Comparison of ENCODE assay signal across 1 cellular context in the genomic region with DNA sequence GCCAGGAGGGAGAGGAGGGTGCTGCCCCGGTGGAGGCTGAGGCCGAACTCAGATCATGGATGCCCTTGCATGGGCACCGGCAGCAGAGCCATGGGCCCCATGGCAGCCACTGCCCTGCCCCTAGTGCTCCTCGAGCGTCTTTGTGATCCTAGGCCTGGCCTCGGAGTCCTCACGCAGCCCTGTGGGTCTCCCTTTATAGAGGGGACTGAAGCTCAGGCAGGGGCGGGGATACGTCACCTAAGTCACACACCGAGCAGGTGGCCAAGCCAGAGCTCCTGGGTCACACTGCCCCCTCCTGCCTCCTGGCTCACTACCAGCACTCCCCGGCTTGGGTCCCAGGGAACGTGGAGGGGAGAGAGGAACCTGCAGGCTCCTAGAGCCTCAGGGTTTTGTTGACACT.
TF ChIP-seq lines count a peak whose summit lies in the region.

No MANE protein-coding gene starts in this region.

TF ChIP-seq in HepG2, 621 proteins besides CTCF, POLR2A, EP300 and RAD21:
- TF ChIP-seq SRF (IDR thresholded peaks at IDR 0.05; ENCODE audit: low read depth, low read length) = no peak
- TF ChIP-seq, protein P1, sequence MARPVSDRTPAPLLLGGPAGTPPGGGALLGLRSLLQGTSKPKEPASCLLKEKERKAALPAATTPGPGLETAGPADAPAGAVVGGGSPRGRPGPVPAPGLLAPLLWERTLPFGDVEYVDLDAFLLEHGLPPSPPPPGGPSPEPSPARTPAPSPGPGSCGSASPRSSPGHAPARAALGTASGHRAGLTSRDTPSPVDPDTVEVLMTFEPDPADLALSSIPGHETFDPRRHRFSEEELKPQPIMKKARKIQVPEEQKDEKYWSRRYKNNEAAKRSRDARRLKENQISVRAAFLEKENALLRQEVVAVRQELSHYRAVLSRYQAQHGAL (CRISPR knock-in tag; IDR thresholded peaks at IDR 0.05; ENCODE audit: not compliant biosample characterization) = no peak
- TF ChIP-seq ZNF839 (CRISPR knock-in tag; IDR thresholded peaks at IDR 0.05; ENCODE audit: borderline replicate concordance) = no peak
- TF ChIP-seq FOXJ3 (CRISPR knock-in tag; IDR thresholded peaks at IDR 0.05; ENCODE audit: borderline replicate concordance) = no peak
- TF ChIP-seq, protein P2, sequence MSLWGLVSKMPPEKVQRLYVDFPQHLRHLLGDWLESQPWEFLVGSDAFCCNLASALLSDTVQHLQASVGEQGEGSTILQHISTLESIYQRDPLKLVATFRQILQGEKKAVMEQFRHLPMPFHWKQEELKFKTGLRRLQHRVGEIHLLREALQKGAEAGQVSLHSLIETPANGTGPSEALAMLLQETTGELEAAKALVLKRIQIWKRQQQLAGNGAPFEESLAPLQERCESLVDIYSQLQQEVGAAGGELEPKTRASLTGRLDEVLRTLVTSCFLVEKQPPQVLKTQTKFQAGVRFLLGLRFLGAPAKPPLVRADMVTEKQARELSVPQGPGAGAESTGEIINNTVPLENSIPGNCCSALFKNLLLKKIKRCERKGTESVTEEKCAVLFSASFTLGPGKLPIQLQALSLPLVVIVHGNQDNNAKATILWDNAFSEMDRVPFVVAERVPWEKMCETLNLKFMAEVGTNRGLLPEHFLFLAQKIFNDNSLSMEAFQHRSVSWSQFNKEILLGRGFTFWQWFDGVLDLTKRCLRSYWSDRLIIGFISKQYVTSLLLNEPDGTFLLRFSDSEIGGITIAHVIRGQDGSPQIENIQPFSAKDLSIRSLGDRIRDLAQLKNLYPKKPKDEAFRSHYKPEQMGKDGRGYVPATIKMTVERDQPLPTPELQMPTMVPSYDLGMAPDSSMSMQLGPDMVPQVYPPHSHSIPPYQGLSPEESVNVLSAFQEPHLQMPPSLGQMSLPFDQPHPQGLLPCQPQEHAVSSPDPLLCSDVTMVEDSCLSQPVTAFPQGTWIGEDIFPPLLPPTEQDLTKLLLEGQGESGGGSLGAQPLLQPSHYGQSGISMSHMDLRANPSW (CRISPR knock-in tag; IDR thresholded peaks at IDR 0.05; ENCODE audit: borderline replicate concordance) = no peak
- TF ChIP-seq ZNF75D (CRISPR knock-in tag; IDR thresholded peaks at IDR 0.05; ENCODE audit: borderline replicate concordance) = no peak
- no peak for TF ChIP-seq TARDBP (CRISPR knock-in tag; IDR thresholded peaks at IDR 0.05)
- no peak for TF ChIP-seq ZNF225 (CRISPR knock-in tag; IDR thresholded peaks at IDR 0.05)
- TF ChIP-seq ZNF333 (CRISPR knock-in tag; IDR thresholded peaks at IDR 0.05; ENCODE audit: borderline replicate concordance) = no peak
- TF ChIP-seq, protein P3, sequence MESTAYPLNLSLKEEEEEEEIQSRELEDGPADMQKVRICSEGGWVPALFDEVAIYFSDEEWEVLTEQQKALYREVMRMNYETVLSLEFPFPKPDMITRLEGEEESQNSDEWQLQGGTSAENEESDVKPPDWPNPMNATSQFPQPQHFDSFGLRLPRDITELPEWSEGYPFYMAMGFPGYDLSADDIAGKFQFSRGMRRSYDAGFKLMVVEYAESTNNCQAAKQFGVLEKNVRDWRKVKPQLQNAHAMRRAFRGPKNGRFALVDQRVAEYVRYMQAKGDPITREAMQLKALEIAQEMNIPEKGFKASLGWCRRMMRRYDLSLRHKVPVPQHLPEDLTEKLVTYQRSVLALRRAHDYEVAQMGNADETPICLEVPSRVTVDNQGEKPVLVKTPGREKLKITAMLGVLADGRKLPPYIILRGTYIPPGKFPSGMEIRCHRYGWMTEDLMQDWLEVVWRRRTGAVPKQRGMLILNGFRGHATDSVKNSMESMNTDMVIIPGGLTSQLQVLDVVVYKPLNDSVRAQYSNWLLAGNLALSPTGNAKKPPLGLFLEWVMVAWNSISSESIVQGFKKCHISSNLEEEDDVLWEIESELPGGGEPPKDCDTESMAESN (CRISPR knock-in tag; conservative IDR thresholded peaks at IDR 0.05) = no peak
- TF ChIP-seq TBP (CRISPR knock-in tag; IDR thresholded peaks at IDR 0.05) = no peak
- TF ChIP-seq CC2D1A (CRISPR knock-in tag; IDR thresholded peaks at IDR 0.05) = no peak
TF ChIP-seq in HepG2: peak in this region for 0.
